In genomic region chr2:64327510-64328414, GRCh38 we compare ENCODE assay signal across 8 cellular contexts.
DNase-seq lines count a peak whose midpoint lies in the region; ATAC-seq, FAIRE-seq and TF ChIP-seq lines count a peak whose summit lies in the region.

No MANE protein-coding gene starts in this region.

- H3K9me3 ChIP-seq in ovary: no peaks in the 10 kb centered on the region
- H3K9me3 ChIP-seq in uterus: no peaks in the 10 kb centered on the region

- no peak for FAIRE-seq in frontal cortex (lab: Jason Lieb, UNC)

- H3K27me3 ChIP-seq in ovary (no peaks in the 10 kb centered on the region), uterus (no peaks in the 10 kb centered on the region)

- no peak for TF ChIP-seq POLR2A in ovary (IDR thresholded peaks at IDR 0.05)
- TF ChIP-seq POLR2A in uterus (IDR thresholded peaks at IDR 0.05): no peak

- ATAC-seq in activated CD4-positive, CD25-positive, alpha-beta regulatory T cell treated with anti-CD3 and anti-CD28 coated beads, Interleukin-2, amount 50 U/mL, for 24 hours: no peak

- DNase-seq in activated CD4-positive, CD25-positive, alpha-beta regulatory T cell (lab: John Stamatoyannopoulos, UW): peak; percentile 10 to 30 (median 20)
- DNase-seq in NOMO-1 treated with DMSO at 0.1 percent for 48 hours (lab: John Stamatoyannopoulos, UW; ENCODE audit: unreplicated experiment): peak; percentile 32
- peak; percentile 43 for DNase-seq in activated T-helper 9 cell treated with anti-CD3 and anti-CD28 coated beads, Interleukin-2, amount 50 U/mL, for 16 hours (ENCODE audit: low read depth)
- peak; percentile 15 to 49 for DNase-seq in frontal cortex (ENCODE audit: low spot score in 2 of 2)
- DNase-seq in ovary: peak in 1 of 5 donors; percentile 40
- DNase-seq in uterus: peak; percentile 42 to 49
- no peak for DNase-seq in RKO (ENCODE audit: low spot score)

- intact Hi-C loops in ovary (cut with DNase I) (loop anchor here in 1 of 4 donors (10.0 kb wide), 1 partner anchor 283 kb away; no protein-coding TSS in a partner anchor), uterus (cut with DNase I; ENCODE audit: low total_unique reads) (loop anchor here (10.0 kb wide), 1 partner anchor 273 kb away; no protein-coding TSS in a partner anchor)

- no peaks in the 10 kb centered on the region for H3K36me3 ChIP-seq in ovary
- no peaks in the 10 kb centered on the region for H3K36me3 ChIP-seq in uterus

- 62 to 71% (median 65%) methylated on average over 16 of the region's 16 CpGs for WGBS in ovary, 3 donors

- no peak for TF ChIP-seq CTCF in ovary (IDR thresholded peaks at IDR 0.05)
- TF ChIP-seq CTCF in uterus (IDR thresholded peaks at IDR 0.05): peak; percentile 18 to 58 (median 42)

- H3K4me3 ChIP-seq in ovary (peak overlapping the region; percentile 3), uterus (peak overlapping the region in 1 of 2 donors; percentile 6)

- H3K4me1 ChIP-seq in ovary (ENCODE audit: insufficient read depth): peaks cover 6% of the 10 kb centered on the region
- H3K4me1 ChIP-seq in uterus: peaks cover 0 to 6% of the 10 kb centered on the region in 2 donors

- no peak overlapping the region for H3K27ac ChIP-seq in ovary
- peak overlapping the region; percentile 72 to 76 for H3K27ac ChIP-seq in uterus

- no peak for TF ChIP-seq EP300 in ovary (IDR thresholded peaks at IDR 0.05)

Comparison
In these comparisons a context has a peak if more than half of its experiments do, and no peak if none do; other contexts are left out.
1. H3K27ac ChIP-seq: peak in uterus (2 of 2); none in ovary (0 of 2).
2. CTCF ChIP-seq: peak in uterus (4 of 4); none in ovary (0 of 3).